9 cellular contexts compared by ENCODE assay signal in the genomic region with DNA sequence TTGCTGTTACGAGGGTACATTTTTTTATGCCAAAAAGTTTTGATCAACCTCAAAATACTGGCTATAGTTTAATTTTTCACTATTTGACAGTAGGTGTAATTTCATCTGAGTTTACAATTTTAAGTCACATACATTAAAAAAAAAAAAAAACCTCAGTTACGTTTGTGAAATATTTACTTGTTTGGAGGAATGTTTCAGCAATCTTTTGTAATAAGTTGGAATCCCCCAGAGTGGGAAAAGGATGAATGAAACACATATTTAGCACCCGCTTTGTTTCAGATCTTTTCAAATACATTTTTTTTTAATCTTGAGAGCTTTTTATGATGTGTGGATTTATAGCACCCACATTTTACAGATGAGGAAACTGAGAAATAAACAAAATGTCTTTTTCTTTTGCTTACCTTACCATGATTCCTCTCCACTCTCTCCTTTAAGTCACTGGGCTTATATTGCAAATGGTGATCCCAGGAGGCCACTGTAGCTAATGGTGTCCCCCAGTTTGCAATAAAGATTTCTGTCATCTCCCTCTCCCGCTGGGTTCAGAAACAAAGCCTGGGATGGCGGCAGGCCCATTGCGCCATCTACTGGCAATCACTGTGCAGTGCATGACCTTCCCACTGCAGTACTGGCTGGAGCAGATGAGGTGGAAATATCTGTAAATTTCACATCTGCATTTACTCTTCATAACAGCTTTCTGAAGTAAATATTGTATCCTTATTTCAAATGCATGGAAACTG. TPM values are rescaled to one million over a fixed set of nuclear protein-coding genes. Genes with fewer than 3 reads are reported as not detected.
DNase-seq lines count a peak whose midpoint lies in the region; ATAC-seq and TF ChIP-seq lines count a peak whose summit lies in the region.
"Had no signal": no experiment of that assay in that cellular context is flagged by ENCODE, and none has a peak within 500 bp of the region (broad histone marks: within the 10 kb centered on the region; RNA-seq: fewer than 3 reads in every experiment).

No MANE protein-coding gene starts in this region.

- H3K4me1 ChIP-seq in Peyer's patch (peaks cover 0 to 6% (median 0%) of the 10 kb centered on the region in 4 donors), neuronal stem cell (ENCODE audit: control insufficient read depth in 2 of 2, insufficient read depth in 1 of 2, low read depth in 1 of 2, low read length in 2 of 2) (no peaks in the 10 kb centered on the region)

- H3K36me3 Mint-ChIP-seq in activated T-helper 17 cell treated with anti-CD3 and anti-CD28 coated beads, Interleukin-2, amount 50 U/mL, for 72 hours (ENCODE audit: low read depth): no peaks in the 10 kb centered on the region

- TF ChIP-seq POLR2A in Peyer's patch (IDR thresholded peaks at IDR 0.05): no peak

- H3K27me3 Mint-ChIP-seq in activated T-helper 17 cell treated with anti-CD3 and anti-CD28 coated beads, Interleukin-2, amount 50 U/mL, for 72 hours: peaks cover 27% of the 10 kb centered on the region

- no peaks in the 10 kb centered on the region for H3K9me3 Mint-ChIP-seq in activated T-helper 17 cell treated with anti-CD3 and anti-CD28 coated beads, Interleukin-2, amount 50 U/mL, for 72 hours

- H3K27ac ChIP-seq in Peyer's patch (no peak overlapping the region), neuronal stem cell (replicated peaks; ENCODE audit: low read length) (no peak overlapping the region), substantia nigra (ENCODE audit: low read depth, low read length, poor library complexity, severe bottlenecking) (no peak overlapping the region)
- H3K27ac ChIP-seq: skin epidermis had no signal

- no peak overlapping the region for H3K4me2 ChIP-seq in neuronal stem cell (ENCODE audit: insufficient read depth, low read length, poor library complexity, severe bottlenecking)

- no peak overlapping the region for H3K18ac ChIP-seq in neuronal stem cell (ENCODE audit: low read length)

- H2BK5ac ChIP-seq in neuronal stem cell (ENCODE audit: low read length): no peak overlapping the region

- peaks cover 5% of the 10 kb centered on the region for H3K4me1 Mint-ChIP-seq in activated T-helper 17 cell treated with anti-CD3 and anti-CD28 coated beads, Interleukin-2, amount 50 U/mL, for 72 hours

- H3K23ac ChIP-seq in neuronal stem cell (ENCODE audit: low read depth, low read length, poor library complexity): no peak overlapping the region

- no CpG with 5 or more reads among the region's 6 CpGs for WGBS in neuronal stem cell (ENCODE audit: extremely low coverage in 2 of 2, insufficient read length in 2 of 2, insufficient replicate concordance in 1 of 2), 2 donors

- no peak overlapping the region for H3K4me3 Mint-ChIP-seq in activated T-helper 17 cell treated with anti-CD3 and anti-CD28 coated beads, Interleukin-2, amount 50 U/mL, for 72 hours

- H3K4ac ChIP-seq in neuronal stem cell (ENCODE audit: low read length): no peak overlapping the region

- no peaks in the 10 kb centered on the region for H3K9me3 ChIP-seq in Peyer's patch
- H3K9me3 ChIP-seq in neuronal stem cell (replicated peaks in 1 of 2; ENCODE audit: control insufficient read depth in 2 of 2, insufficient read depth in 1 of 2, low read depth in 1 of 2, low read length in 2 of 2): no peaks in the 10 kb centered on the region

- ATAC-seq in HG03521 (IDR thresholded peaks at IDR 0.05; ENCODE audit: unreplicated experiment): peak; percentile 65
- ATAC-seq in activated T-helper 17 cell treated with anti-CD3 and anti-CD28 coated beads, Interleukin-2, amount 50 U/mL, for 72 hours (replicated peaks): peak; percentile 86

- H2BK12ac ChIP-seq in neuronal stem cell (ENCODE audit: low read length): no peak overlapping the region

- H3K27me3 ChIP-seq in Peyer's patch (no peaks in the 10 kb centered on the region), neuronal stem cell (ENCODE audit: control insufficient read depth in 3 of 3, insufficient read depth in 3 of 3, low read depth in 1 of 3, low read length in 3 of 3) (peaks cover 0 to 9% (median 0%) of the 10 kb centered on the region in 3 experiments)

- no peak overlapping the region for H4K91ac ChIP-seq in neuronal stem cell (ENCODE audit: low read depth, low read length, poor library complexity)

- no peaks in the 10 kb centered on the region for H3K79me1 ChIP-seq in neuronal stem cell (ENCODE audit: low read depth, low read length)

- no peak overlapping the region for H3K14ac ChIP-seq in neuronal stem cell (ENCODE audit: low read length)

- no peak overlapping the region for H2BK120ac ChIP-seq in neuronal stem cell (ENCODE audit: low read depth, low read length)

- TF ChIP-seq CTCF in Peyer's patch (IDR thresholded peaks at IDR 0.05): peak; percentile 86 to 100 (median 98)

- H2AFZ ChIP-seq in neuronal stem cell (ENCODE audit: low read length): no peak overlapping the region

- no peak overlapping the region for H3K27ac Mint-ChIP-seq in activated T-helper 17 cell treated with anti-CD3 and anti-CD28 coated beads, Interleukin-2, amount 50 U/mL, for 72 hours

- H4K8ac ChIP-seq in neuronal stem cell (ENCODE audit: low read depth, low read length): no peak overlapping the region

- H3K9ac ChIP-seq in neuronal stem cell (ENCODE audit: low read depth, low read length, poor library complexity): no peak overlapping the region

- peak; percentile 23 for DNase-seq in DMS153 treated with DMSO at 0.1 percent for 48 hours (lab: John Stamatoyannopoulos, UW; ENCODE audit: unreplicated experiment)
- DNase-seq in DMS153 (lab: John Stamatoyannopoulos, UW): no peak
- DNase-seq in Peyer's patch: peak; percentile 56 to 84 (median 82)
- peak; percentile 13 for DNase-seq in fibroblast of the conjunctiva (ENCODE audit: low read depth)
- peak; percentile 65 for DNase-seq in neuronal stem cell (ENCODE audit: low spot score)
- peak in 36 of 49 donors; percentile 0 to 70 (median 28) for DNase-seq in substantia nigra (lab: John Stamatoyannopoulos, UW)

- no peak overlapping the region for H3K4me3 ChIP-seq in Peyer's patch
- no peak overlapping the region for H3K4me3 ChIP-seq in neuronal stem cell (ENCODE audit: low read length in 2 of 2)
- H3K4me3 ChIP-seq: skin epidermis had no signal

- no peak overlapping the region for H2BK15ac ChIP-seq in neuronal stem cell (ENCODE audit: low read length)

- H3K36me3 ChIP-seq in Peyer's patch: no peaks in the 10 kb centered on the region
- no peaks in the 10 kb centered on the region for H3K36me3 ChIP-seq in neuronal stem cell (replicated peaks in 1 of 2; ENCODE audit: control insufficient read depth in 2 of 2, insufficient read depth in 2 of 2, low read length in 2 of 2)

- no peak overlapping the region for H2AK5ac ChIP-seq in neuronal stem cell (ENCODE audit: low read depth, low read length)

RNA-seq across cellular contexts. Expression of a gene that starts 27.7 kb away (rescaled TPM):
- total RNA-seq in Peyer's patch: 10 to 100 TPM in 2 of 4 donors, 1 to 10 TPM in 2; 3.4 to 69.3 (median 11.7) TPM
- total RNA-seq in activated T-helper 17 cell treated with anti-CD3 and anti-CD28 coated beads, Interleukin-2, amount 50 U/mL, for 72 hours: 10 to 100 TPM in 1 of 2 donors, 1 to 10 TPM in 1; 6.1 to 24.0 TPM
- polyA plus RNA-seq in neuronal stem cell (2013, experiment 1 of 2): 2.6 TPM
- polyA plus RNA-seq in neuronal stem cell (2013, experiment 2 of 2): 3.2 TPM

RNA-seq across cellular contexts. Expression of a gene that starts 45.1 kb away (rescaled TPM):
- total RNA-seq in Peyer's patch: 1 to 10 TPM in 2 of 4 donors, not detected in 2; 1.1 to 1.5 TPM
- 10 to 100 TPM; 26.1 to 73.9 TPM for total RNA-seq in activated T-helper 17 cell treated with anti-CD3 and anti-CD28 coated beads, Interleukin-2, amount 50 U/mL, for 72 hours
- not detected for polyA plus RNA-seq in neuronal stem cell (2013, experiment 1 of 2)
- polyA plus RNA-seq in neuronal stem cell (2013, experiment 2 of 2): not detected

RNA-seq across cellular contexts. Expression of a gene that starts 47.8 kb away (rescaled TPM):
- 1 to 10 TPM in 1 of 4 donors, not detected in 3; 3.3 TPM for total RNA-seq in Peyer's patch
- 1 to 10 TPM; 5.1 to 8.5 TPM for total RNA-seq in activated T-helper 17 cell treated with anti-CD3 and anti-CD28 coated beads, Interleukin-2, amount 50 U/mL, for 72 hours
- polyA plus RNA-seq in neuronal stem cell (2013, experiment 1 of 2): 0.50 TPM
- polyA plus RNA-seq in neuronal stem cell (2013, experiment 2 of 2): 0.87 TPM

RNA-seq across cellular contexts. Expression of a gene that starts 58.8 kb away (rescaled TPM):
- total RNA-seq in Peyer's patch: 1 to 10 TPM in 1 of 4 donors, under 1 TPM in 1, not detected in 2; 0.80 to 5.8 TPM
- total RNA-seq in activated T-helper 17 cell treated with anti-CD3 and anti-CD28 coated beads, Interleukin-2, amount 50 U/mL, for 72 hours: 100 to 1,000 TPM in 1 of 2 donors, 10 to 100 TPM in 1; 75.4 to 108 TPM
- not detected for polyA plus RNA-seq in neuronal stem cell (2013, experiment 1 of 2)
- not detected for polyA plus RNA-seq in neuronal stem cell (2013, experiment 2 of 2)

Comparison
In these comparisons a context has a peak if more than half of its experiments do, and no peak if none do; other contexts are left out.
1. RNA of a gene that starts 45.1 kb away (total RNA-seq): 26.1 to 73.9 TPM in activated T-helper 17 cell treated with anti-CD3 and anti-CD28 coated beads, Interleukin-2, amount 50 U/mL, for 72 hours; 1.1 to 1.5 TPM in Peyer's patch; every median in the first group is over 10 times any median in the second.